20 cellular contexts compared by ENCODE assay signal in genomic region chr10:20686236-20686635, GRCh38.
DNase-seq lines count a peak whose midpoint lies in the region; ATAC-seq and TF ChIP-seq lines count a peak whose summit lies in the region.
"Had no signal": no experiment of that assay in that cellular context is flagged by ENCODE, and none has a peak within 500 bp of the region (broad histone marks: within the 10 kb centered on the region; RNA-seq: fewer than 3 reads in every experiment).

No MANE protein-coding gene starts in this region.

- H3K4me1 ChIP-seq in left ventricle myocardium inferior (no peaks in the 10 kb centered on the region), neuron (ENCODE audit: insufficient read depth, low read length) (no peaks in the 10 kb centered on the region)
- H3K4me1 ChIP-seq: A549, BLaER1 had no signal

- intact Hi-C loops in Right ventricle myocardium inferior (cut with DNase I) (no loop called here), cardiac septum (cut with DNase I) (no loop called here), left ventricle myocardium inferior (cut with micrococcal nuclease) (no loop called here)

- H3K27me3 ChIP-seq in left ventricle myocardium inferior (ENCODE audit: low read depth), result no peaks in the 10 kb centered on the region
- no peaks in the 10 kb centered on the region for H3K27me3 ChIP-seq in neuron (ENCODE audit: insufficient read depth, low read length)
- H3K27me3 ChIP-seq: BLaER1 had no signal

- no peak overlapping the region for H3K4me3 ChIP-seq in left ventricle myocardium inferior
- no peak overlapping the region for H3K4me3 ChIP-seq in neuron (ENCODE audit: low read length)
- H3K4me3 ChIP-seq: A549, BLaER1 had no signal

- peaks cover 8% of the 10 kb centered on the region for H3K9me3 Mint-ChIP-seq in activated naive CD8-positive, alpha-beta T cell treated with anti-CD3 and anti-CD28 coated beads, Interleukin-2, amount 50 U/mL, for 24 hours

- POLR2A ChIA-PET in RWPE1 (lab: Yijun Ruan, JAX; ENCODE audit: low non-redundant PET), result no interaction called here

- peak; percentile 70 for ATAC-seq in Right ventricle myocardium inferior
- ATAC-seq in activated naive CD8-positive, alpha-beta T cell treated with anti-CD3 and anti-CD28 coated beads, Interleukin-2, amount 50 U/mL, for 24 hours, result no peak
- ATAC-seq: A549, HCT116 had no signal

- H3K9me3 ChIP-seq in left ventricle myocardium inferior (replicated peaks) (peaks cover 6% of the 10 kb centered on the region), neuron (ENCODE audit: low read length) (no peaks in the 10 kb centered on the region)
- H3K9me3 ChIP-seq: A549, BLaER1 had no signal

- H3K4me3 Mint-ChIP-seq in activated naive CD8-positive, alpha-beta T cell treated with anti-CD3 and anti-CD28 coated beads, Interleukin-2, amount 50 U/mL, for 24 hours, result no peak overlapping the region
- H3K4me3 Mint-ChIP-seq: CD14-positive monocyte; CD4-positive, alpha-beta memory T cell; HFFc6 had no signal

- H3K36me3 ChIP-seq in left ventricle myocardium inferior, result no peaks in the 10 kb centered on the region
- H3K36me3 ChIP-seq in neuron (ENCODE audit: insufficient read depth, low read length), result no peaks in the 10 kb centered on the region
- H3K36me3 ChIP-seq: BLaER1 had no signal

- DNase-seq in Right ventricle myocardium inferior (ENCODE audit: missing footprints) (no peak), cardiac septum (ENCODE audit: low spot score) (no peak), left ventricle myocardium inferior (no peak), EL (no peak), RWPE1 (ENCODE audit: low spot score) (no peak)
- no peak for DNase-seq in activated naive CD8-positive, alpha-beta T cell treated with anti-CD3 and anti-CD28 coated beads, Interleukin-2, amount 50 U/mL, for 24 hours
- DNase-seq: CD4-positive, alpha-beta memory T cell; DMS153; DMS79; GF-D8; GOT3; H7; HFFc6; IMR-90 had no signal

- CTCF ChIA-PET in RWPE1 (lab: Yijun Ruan, JAX), result no interaction called here

- no peaks in the 10 kb centered on the region for H3K4me1 Mint-ChIP-seq in activated naive CD8-positive, alpha-beta T cell treated with anti-CD3 and anti-CD28 coated beads, Interleukin-2, amount 50 U/mL, for 24 hours
- H3K4me1 Mint-ChIP-seq: CD14-positive monocyte; CD4-positive, alpha-beta memory T cell had no signal

- H3K27ac ChIP-seq in left ventricle myocardium inferior (replicated peaks), result peak overlapping the region; percentile 4
- H3K27ac ChIP-seq in RWPE1, result no peak overlapping the region
- H3K27ac ChIP-seq: 22Rv1, A549, BLaER1 had no signal

- H3K36me3 Mint-ChIP-seq in activated naive CD8-positive, alpha-beta T cell treated with anti-CD3 and anti-CD28 coated beads, Interleukin-2, amount 50 U/mL, for 24 hours (ENCODE audit: low read depth), result no peaks in the 10 kb centered on the region
- H3K36me3 Mint-ChIP-seq: CD14-positive monocyte; CD4-positive, alpha-beta memory T cell had no signal

- H2AFZ ChIP-seq in neuron (ENCODE audit: low read depth, low read length), result peak overlapping the region; percentile 9

- TF ChIP-seq CTCF in left ventricle myocardium inferior (IDR thresholded peaks at IDR 0.05; ENCODE audit: borderline replicate concordance), result no peak
- TF ChIP-seq CTCF in RWPE1 (conservative IDR thresholded peaks at IDR 0.05; ENCODE audit: low read depth), result no peak

- H3K27me3 Mint-ChIP-seq in activated naive CD8-positive, alpha-beta T cell treated with anti-CD3 and anti-CD28 coated beads, Interleukin-2, amount 50 U/mL, for 24 hours, result no peaks in the 10 kb centered on the region
- H3K27me3 Mint-ChIP-seq: CD4-positive, alpha-beta memory T cell had no signal

- no peak overlapping the region for H3K27ac Mint-ChIP-seq in activated naive CD8-positive, alpha-beta T cell treated with anti-CD3 and anti-CD28 coated beads, Interleukin-2, amount 50 U/mL, for 24 hours
- H3K27ac Mint-ChIP-seq: CD14-positive monocyte; CD4-positive, alpha-beta memory T cell; HFFc6 had no signal
